27 cellular contexts compared by ENCODE assay signal in the genomic region with DNA sequence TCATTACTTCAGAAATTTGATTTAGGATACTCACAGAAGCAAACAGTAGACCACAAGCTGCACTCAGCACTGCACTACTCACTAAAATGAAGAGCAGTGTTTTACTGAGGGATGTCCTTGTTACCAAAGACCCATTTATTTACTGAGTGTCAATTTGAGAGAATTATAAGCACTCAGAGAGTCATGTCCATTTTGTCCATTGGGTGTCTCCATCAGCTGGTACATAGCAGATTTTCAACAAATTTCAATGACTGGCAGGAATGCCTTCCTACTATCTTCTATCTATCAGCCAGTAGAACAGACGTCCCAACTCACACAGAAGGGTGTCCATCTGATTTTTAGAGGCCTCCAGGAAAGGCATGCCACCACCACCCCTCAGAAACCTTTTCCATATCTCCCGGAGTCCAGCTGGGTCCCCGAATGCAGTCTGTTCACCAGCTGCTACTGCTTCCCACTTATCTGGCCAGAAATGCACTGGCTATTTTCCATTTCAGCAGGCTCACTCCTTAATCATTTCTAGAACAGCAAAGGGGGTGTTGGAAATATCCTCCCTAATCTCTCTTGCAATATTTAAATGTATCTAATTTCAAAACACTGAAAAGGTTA.
DNase-seq lines count a peak whose midpoint lies in the region; ATAC-seq and TF ChIP-seq lines count a peak whose summit lies in the region.
"Had no signal": no experiment of that assay in that cellular context is flagged by ENCODE, and none has a peak within 500 bp of the region (broad histone marks: within the 10 kb centered on the region; RNA-seq: fewer than 3 reads in every experiment).

No MANE protein-coding gene starts in this region.

- H3K4me3 Mint-ChIP-seq in chondrocyte (ENCODE audit: unreplicated experiment), result no peak overlapping the region
- H3K4me3 Mint-ChIP-seq: activated CD4-positive, alpha-beta T cell treated with anti-CD3 and anti-CD28 coated beads, Interleukin-2, amount 10 ng/mL, durations not matched to agents 7 days and 5 days; activated naive CD8-positive, alpha-beta T cell; activated T-helper 17 cell treated with anti-CD3 and anti-CD28 coated beads, Interleukin-2, amount 50 U/mL, for 72 hours; neural progenitor cell; T-helper 1 cell treated with Interleukin-12 subunit alpha and Interleukin-12 subunit beta and Interleukin-4 antibody, amounts not matched to agents 30 μg/mL and 1 μg/mL, for 36 hours had no signal

- H3K27me3 Mint-ChIP-seq in chondrocyte (ENCODE audit: low read depth), result no peaks in the 10 kb centered on the region
- H3K27me3 Mint-ChIP-seq: activated CD4-positive, alpha-beta T cell treated with anti-CD3 and anti-CD28 coated beads, Interleukin-2, amount 10 ng/mL, durations not matched to agents 7 days and 5 days; activated T-helper 17 cell treated with anti-CD3 and anti-CD28 coated beads, Interleukin-2, amount 50 U/mL, for 72 hours had no signal

- H3K36me3 Mint-ChIP-seq in chondrocyte (ENCODE audit: low read depth), result peaks cover 5% of the 10 kb centered on the region
- H3K36me3 Mint-ChIP-seq: activated naive CD8-positive, alpha-beta T cell had no signal

- H3K27ac Mint-ChIP-seq in chondrocyte (ENCODE audit: unreplicated experiment), result no peak overlapping the region
- H3K27ac Mint-ChIP-seq: activated CD4-positive, alpha-beta T cell treated with anti-CD3 and anti-CD28 coated beads, Interleukin-2, amount 10 ng/mL, durations not matched to agents 7 days and 5 days; activated naive CD8-positive, alpha-beta T cell; activated T-helper 17 cell treated with anti-CD3 and anti-CD28 coated beads, Interleukin-2, amount 50 U/mL, for 72 hours; neural progenitor cell; T-helper 1 cell treated with Interleukin-12 subunit alpha and Interleukin-12 subunit beta and Interleukin-4 antibody, amounts not matched to agents 30 μg/mL and 1 μg/mL, for 36 hours had no signal

- H3K4me1 Mint-ChIP-seq in chondrocyte (ENCODE audit: low read depth), result peaks cover under 1% of the 10 kb centered on the region
- H3K4me1 Mint-ChIP-seq: activated CD4-positive, alpha-beta T cell treated with anti-CD3 and anti-CD28 coated beads, Interleukin-2, amount 10 ng/mL, durations not matched to agents 7 days and 5 days; activated T-helper 17 cell treated with anti-CD3 and anti-CD28 coated beads, Interleukin-2, amount 50 U/mL, for 72 hours; neural progenitor cell had no signal

- no peaks in the 10 kb centered on the region for H3K27me3 ChIP-seq in left ventricle myocardium inferior (ENCODE audit: low read depth)
- H3K27me3 ChIP-seq: neural progenitor cell, Peyer's patch, SJSA1, transverse colon had no signal

- DNase-seq in DMS53 (lab: John Stamatoyannopoulos, UW) (peak; percentile 46), DMS53 treated with DMSO at 0.1 percent for 48 hours (lab: John Stamatoyannopoulos, UW; ENCODE audit: unreplicated experiment) (no peak), chondrocyte (ENCODE audit: low spot score) (no peak), left ventricle myocardium inferior (peak; percentile 26), superior temporal gyrus (ENCODE audit: extremely low spot score) (peak; percentile 29), NCI-H1436 (lab: John Stamatoyannopoulos, UW) (no peak)
- DNase-seq: activated CD4-positive, alpha-beta T cell treated with anti-CD3 and anti-CD28 coated beads, Interleukin-2, amount 10 ng/mL, durations not matched to agents 7 days and 5 days; AML-193; mucosa of descending colon; NCI-H1092; NCI-H2029 treated with DMSO at 0.1 percent for 48 hours; NK-92 treated with Interleukin-12 subunit alpha and Interleukin-12 subunit beta, amount 100 ng/mL, for 24 hours; Peyer's patch; psoas muscle; stimulated activated CD4-positive, alpha-beta T cell treated with anti-CD3 and anti-CD28 coated beads, Interleukin-4, amount 100 ng/mL, for 4 hours; stimulated activated naive CD8-positive, alpha-beta T cell treated with anti-CD3 and anti-CD28 coated beads, Interleukin-15, Interleukin-2, amounts not matched to agents 100 U/mL and 50 U/mL, for 24 hours; transverse colon had no signal

- intact Hi-C loops in left ventricle myocardium inferior (cut with micrococcal nuclease), result no loop called here

- H3K36me3 ChIP-seq in left ventricle myocardium inferior, result no peaks in the 10 kb centered on the region
- H3K36me3 ChIP-seq: Peyer's patch, SJSA1, transverse colon had no signal

- ATAC-seq in GM21825 (IDR thresholded peaks at IDR 0.05; ENCODE audit: unreplicated experiment) (no peak), GM21786 (IDR thresholded peaks at IDR 0.05; ENCODE audit: unreplicated experiment) (no peak)
- ATAC-seq: activated T-helper 17 cell treated with anti-CD3 and anti-CD28 coated beads, Interleukin-2, amount 50 U/mL, for 72 hours; GM12878; mucosa of descending colon; psoas muscle; stimulated activated naive CD8-positive, alpha-beta T cell treated with anti-CD3 and anti-CD28 coated beads, Interleukin-15, Interleukin-2, amounts not matched to agents 100 U/mL and 50 U/mL, for 24 hours had no signal

- H3K4me1 ChIP-seq in left ventricle myocardium inferior, result no peaks in the 10 kb centered on the region
- H3K4me1 ChIP-seq: neural progenitor cell, Peyer's patch, psoas muscle, SJSA1, transverse colon had no signal

- TF ChIP-seq CTCF in chondrocyte (IDR thresholded peaks at IDR 0.05) (peak; percentile 48), left ventricle myocardium inferior (IDR thresholded peaks at IDR 0.05; ENCODE audit: borderline replicate concordance) (peak; percentile 35)

- H3K4me3 ChIP-seq in left ventricle myocardium inferior, result no peak overlapping the region
- H3K4me3 ChIP-seq: GM12878, mucosa of descending colon, neural progenitor cell, Peyer's patch, psoas muscle, SJSA1, smooth muscle cell, transverse colon had no signal

- peaks cover 24% of the 10 kb centered on the region for H3K9me3 ChIP-seq in left ventricle myocardium inferior (replicated peaks)
- H3K9me3 ChIP-seq: psoas muscle, SJSA1 had no signal

- H3K27ac ChIP-seq in left ventricle myocardium inferior (replicated peaks), result peak overlapping the region; percentile 41
- H3K27ac ChIP-seq: 22Rv1, neural progenitor cell, Peyer's patch, psoas muscle, SJSA1, transverse colon had no signal

- peaks cover 32% of the 10 kb centered on the region for H3K9me3 Mint-ChIP-seq in chondrocyte (ENCODE audit: low read depth)

Comparison
In these comparisons a context has a peak if more than half of its experiments do, and no peak if none do; other contexts are left out.
1. DNase-seq: peak in DMS53 (single experiment), left ventricle myocardium inferior (single experiment) and superior temporal gyrus (single experiment); none in DMS53 treated with DMSO at 0.1 percent for 48 hours (single experiment), chondrocyte (single experiment) and NCI-H1436 (single experiment).